ENCODE assay signal across 1 cellular context in the genomic region with DNA sequence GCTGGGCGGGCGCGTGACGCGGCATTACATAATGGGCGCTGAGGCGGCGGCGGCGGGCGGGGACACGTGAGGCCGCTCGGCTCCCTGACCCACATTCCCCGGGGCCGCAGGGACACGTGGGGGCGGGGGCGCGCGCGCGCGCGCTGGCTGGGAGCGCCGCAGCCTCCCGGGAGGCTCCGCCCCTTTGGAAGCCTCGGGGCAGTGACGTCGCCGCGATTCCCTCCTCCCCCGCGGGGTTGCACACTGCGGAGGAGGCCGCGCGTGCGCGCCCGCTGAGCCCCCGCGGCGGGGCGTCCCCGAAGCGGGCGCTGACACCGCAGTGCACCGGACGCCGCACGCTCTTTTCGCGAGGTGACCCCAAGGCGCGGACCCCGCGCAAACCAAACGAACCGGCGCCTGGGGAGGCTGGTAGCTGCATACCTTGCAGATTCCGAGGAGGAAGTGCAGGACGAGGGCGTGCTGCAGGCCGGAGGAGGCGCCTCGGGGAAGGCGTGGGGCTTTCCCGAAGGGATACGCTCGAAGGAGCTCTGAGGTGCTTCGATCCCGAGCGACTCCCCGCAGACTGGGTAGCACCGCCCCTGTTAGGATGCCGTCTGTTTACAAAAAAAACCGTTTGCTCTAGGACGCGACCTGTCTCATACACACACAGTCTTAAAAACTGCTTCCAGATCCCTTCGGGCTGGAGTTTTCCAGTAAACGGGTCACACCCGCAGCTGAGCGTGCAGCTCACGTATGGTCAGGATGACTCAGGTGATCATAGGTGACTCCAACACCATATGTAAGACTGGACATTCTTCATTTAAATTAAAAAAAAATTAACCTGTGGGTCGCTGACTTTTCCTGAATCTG.
A peak's percentile ranks its signal among the peaks of the same experiment; 100 is the strongest.
TF ChIP-seq lines count a peak whose summit lies in the region.

No MANE protein-coding gene starts in this region.

TF ChIP-seq in K562, 482 proteins besides CTCF, POLR2A, EP300 and RAD21 (continued from another document and continues in another):
- TF ChIP-seq GTF2B (IDR thresholded peaks at IDR 0.05; ENCODE audit: extremely low read depth, insufficient read length) (no peak), ZNF134 (CRISPR knock-in tag; conservative IDR thresholded peaks at IDR 0.05) (no peak), ZNF398 (CRISPR knock-in tag; IDR thresholded peaks at IDR 0.05) (no peak), SMAD3 (CRISPR knock-in tag; conservative IDR thresholded peaks at IDR 0.05) (no peak), FUS (optimal IDR thresholded peaks at IDR 0.05; ENCODE audit: low read depth, low read length) (peak; percentile 30), E2F8 (IDR thresholded peaks at IDR 0.05; ENCODE audit: low read depth, partially characterized antibody) (peak; percentile 53), SMAD2 (IDR thresholded peaks at IDR 0.05; ENCODE audit: low read depth, low read length) (no peak), SRSF9 (IDR thresholded peaks at IDR 0.05; ENCODE audit: borderline replicate concordance, low read depth, low read length) (no peak), TAF15 (IDR thresholded peaks at IDR 0.05; ENCODE audit: low read depth, low read length) (no peak), ZNF431 (CRISPR knock-in tag; IDR thresholded peaks at IDR 0.05) (peak; percentile 88), PYGO2 (tag; IDR thresholded peaks at IDR 0.05) (no peak), NR4A1 (CRISPR knock-in tag; IDR thresholded peaks at IDR 0.05) (0 out of 2 replicates have a peak, but pooled peaks have one; percentile 24), NR4A1 (tag; IDR thresholded peaks at IDR 0.05) (no peak), MCM5 (IDR thresholded peaks at IDR 0.05; ENCODE audit: low read depth) (no peak), RBM39 (optimal IDR thresholded peaks at IDR 0.05; ENCODE audit: low read depth, low read length) (no peak), ZNF584 (CRISPR knock-in tag; IDR thresholded peaks at IDR 0.05; ENCODE audit: low read depth) (no peak), ZNF586 (CRISPR knock-in tag; conservative IDR thresholded peaks at IDR 0.05) (no peak), BMI1 (IDR thresholded peaks at IDR 0.05; ENCODE audit: low read length) (no peak), XRCC4 (IDR thresholded peaks at IDR 0.05; ENCODE audit: extremely low read depth, insufficient read depth, insufficient read length) (no peak), EP400 (IDR thresholded peaks at IDR 0.05) (peak; percentile 67), ZNF311 (CRISPR knock-in tag; IDR thresholded peaks at IDR 0.05) (no peak), CGGBP1 (CRISPR knock-in tag; IDR thresholded peaks at IDR 0.05) (no peak), SIRT6 (IDR thresholded peaks at IDR 0.05; ENCODE audit: low read depth, low read length) (no peak), SRSF1 (IDR thresholded peaks at IDR 0.05; ENCODE audit: low read depth, low read length) (no peak), NCOA2 (IDR thresholded peaks at IDR 0.05; ENCODE audit: partially characterized antibody in 2 of 2) (no peak), ILK (tag; IDR thresholded peaks at IDR 0.05; ENCODE audit: borderline replicate concordance, low read depth) (no peak), PML (IDR thresholded peaks at IDR 0.05; ENCODE audit: low read length) (0 out of 2 replicates have a peak, but pooled peaks have one; percentile 18), MTA3 (IDR thresholded peaks at IDR 0.05; ENCODE audit: borderline replicate concordance) (peak; percentile 79), RHOXF2B (CRISPR knock-in tag; conservative IDR thresholded peaks at IDR 0.05) (no peak), NEUROD1 (IDR thresholded peaks at IDR 0.05; ENCODE audit: borderline replicate concordance, low read depth, low read length, partially characterized antibody) (no peak), ZNF347 (CRISPR knock-in tag; IDR thresholded peaks at IDR 0.05; ENCODE audit: low read depth) (no peak), TAL1 (IDR thresholded peaks at IDR 0.05) (no peak), PHF8 (IDR thresholded peaks at IDR 0.05; ENCODE audit: borderline replicate concordance, low read length) (peak; percentile 71; the same call in 1 of the 2 replicates), ZNF165 (CRISPR knock-in tag; IDR thresholded peaks at IDR 0.05; ENCODE audit: borderline replicate concordance) (no peak), PHF21A (IDR thresholded peaks at IDR 0.05; ENCODE audit: borderline replicate concordance, low read depth) (no peak), ZNF232 (CRISPR knock-in tag; IDR thresholded peaks at IDR 0.05) (0 out of 2 replicates have a peak, but pooled peaks have one; percentile 56), HEY1 (CRISPR knock-in tag; IDR thresholded peaks at IDR 0.05; ENCODE audit: borderline replicate concordance) (no peak), STAG1 (CRISPR knock-in tag; IDR thresholded peaks at IDR 0.05; ENCODE audit: borderline replicate concordance) (0 out of 2 replicates have a peak, but pooled peaks have one; percentile 17), KAT8 (IDR thresholded peaks at IDR 0.05; ENCODE audit: low read depth) (no peak), NFATC3 (IDR thresholded peaks at IDR 0.05) (no peak), STAT5A (IDR thresholded peaks at IDR 0.05; ENCODE audit: borderline replicate concordance, low read length) (no peak)
- TF ChIP-seq, protein P1, sequence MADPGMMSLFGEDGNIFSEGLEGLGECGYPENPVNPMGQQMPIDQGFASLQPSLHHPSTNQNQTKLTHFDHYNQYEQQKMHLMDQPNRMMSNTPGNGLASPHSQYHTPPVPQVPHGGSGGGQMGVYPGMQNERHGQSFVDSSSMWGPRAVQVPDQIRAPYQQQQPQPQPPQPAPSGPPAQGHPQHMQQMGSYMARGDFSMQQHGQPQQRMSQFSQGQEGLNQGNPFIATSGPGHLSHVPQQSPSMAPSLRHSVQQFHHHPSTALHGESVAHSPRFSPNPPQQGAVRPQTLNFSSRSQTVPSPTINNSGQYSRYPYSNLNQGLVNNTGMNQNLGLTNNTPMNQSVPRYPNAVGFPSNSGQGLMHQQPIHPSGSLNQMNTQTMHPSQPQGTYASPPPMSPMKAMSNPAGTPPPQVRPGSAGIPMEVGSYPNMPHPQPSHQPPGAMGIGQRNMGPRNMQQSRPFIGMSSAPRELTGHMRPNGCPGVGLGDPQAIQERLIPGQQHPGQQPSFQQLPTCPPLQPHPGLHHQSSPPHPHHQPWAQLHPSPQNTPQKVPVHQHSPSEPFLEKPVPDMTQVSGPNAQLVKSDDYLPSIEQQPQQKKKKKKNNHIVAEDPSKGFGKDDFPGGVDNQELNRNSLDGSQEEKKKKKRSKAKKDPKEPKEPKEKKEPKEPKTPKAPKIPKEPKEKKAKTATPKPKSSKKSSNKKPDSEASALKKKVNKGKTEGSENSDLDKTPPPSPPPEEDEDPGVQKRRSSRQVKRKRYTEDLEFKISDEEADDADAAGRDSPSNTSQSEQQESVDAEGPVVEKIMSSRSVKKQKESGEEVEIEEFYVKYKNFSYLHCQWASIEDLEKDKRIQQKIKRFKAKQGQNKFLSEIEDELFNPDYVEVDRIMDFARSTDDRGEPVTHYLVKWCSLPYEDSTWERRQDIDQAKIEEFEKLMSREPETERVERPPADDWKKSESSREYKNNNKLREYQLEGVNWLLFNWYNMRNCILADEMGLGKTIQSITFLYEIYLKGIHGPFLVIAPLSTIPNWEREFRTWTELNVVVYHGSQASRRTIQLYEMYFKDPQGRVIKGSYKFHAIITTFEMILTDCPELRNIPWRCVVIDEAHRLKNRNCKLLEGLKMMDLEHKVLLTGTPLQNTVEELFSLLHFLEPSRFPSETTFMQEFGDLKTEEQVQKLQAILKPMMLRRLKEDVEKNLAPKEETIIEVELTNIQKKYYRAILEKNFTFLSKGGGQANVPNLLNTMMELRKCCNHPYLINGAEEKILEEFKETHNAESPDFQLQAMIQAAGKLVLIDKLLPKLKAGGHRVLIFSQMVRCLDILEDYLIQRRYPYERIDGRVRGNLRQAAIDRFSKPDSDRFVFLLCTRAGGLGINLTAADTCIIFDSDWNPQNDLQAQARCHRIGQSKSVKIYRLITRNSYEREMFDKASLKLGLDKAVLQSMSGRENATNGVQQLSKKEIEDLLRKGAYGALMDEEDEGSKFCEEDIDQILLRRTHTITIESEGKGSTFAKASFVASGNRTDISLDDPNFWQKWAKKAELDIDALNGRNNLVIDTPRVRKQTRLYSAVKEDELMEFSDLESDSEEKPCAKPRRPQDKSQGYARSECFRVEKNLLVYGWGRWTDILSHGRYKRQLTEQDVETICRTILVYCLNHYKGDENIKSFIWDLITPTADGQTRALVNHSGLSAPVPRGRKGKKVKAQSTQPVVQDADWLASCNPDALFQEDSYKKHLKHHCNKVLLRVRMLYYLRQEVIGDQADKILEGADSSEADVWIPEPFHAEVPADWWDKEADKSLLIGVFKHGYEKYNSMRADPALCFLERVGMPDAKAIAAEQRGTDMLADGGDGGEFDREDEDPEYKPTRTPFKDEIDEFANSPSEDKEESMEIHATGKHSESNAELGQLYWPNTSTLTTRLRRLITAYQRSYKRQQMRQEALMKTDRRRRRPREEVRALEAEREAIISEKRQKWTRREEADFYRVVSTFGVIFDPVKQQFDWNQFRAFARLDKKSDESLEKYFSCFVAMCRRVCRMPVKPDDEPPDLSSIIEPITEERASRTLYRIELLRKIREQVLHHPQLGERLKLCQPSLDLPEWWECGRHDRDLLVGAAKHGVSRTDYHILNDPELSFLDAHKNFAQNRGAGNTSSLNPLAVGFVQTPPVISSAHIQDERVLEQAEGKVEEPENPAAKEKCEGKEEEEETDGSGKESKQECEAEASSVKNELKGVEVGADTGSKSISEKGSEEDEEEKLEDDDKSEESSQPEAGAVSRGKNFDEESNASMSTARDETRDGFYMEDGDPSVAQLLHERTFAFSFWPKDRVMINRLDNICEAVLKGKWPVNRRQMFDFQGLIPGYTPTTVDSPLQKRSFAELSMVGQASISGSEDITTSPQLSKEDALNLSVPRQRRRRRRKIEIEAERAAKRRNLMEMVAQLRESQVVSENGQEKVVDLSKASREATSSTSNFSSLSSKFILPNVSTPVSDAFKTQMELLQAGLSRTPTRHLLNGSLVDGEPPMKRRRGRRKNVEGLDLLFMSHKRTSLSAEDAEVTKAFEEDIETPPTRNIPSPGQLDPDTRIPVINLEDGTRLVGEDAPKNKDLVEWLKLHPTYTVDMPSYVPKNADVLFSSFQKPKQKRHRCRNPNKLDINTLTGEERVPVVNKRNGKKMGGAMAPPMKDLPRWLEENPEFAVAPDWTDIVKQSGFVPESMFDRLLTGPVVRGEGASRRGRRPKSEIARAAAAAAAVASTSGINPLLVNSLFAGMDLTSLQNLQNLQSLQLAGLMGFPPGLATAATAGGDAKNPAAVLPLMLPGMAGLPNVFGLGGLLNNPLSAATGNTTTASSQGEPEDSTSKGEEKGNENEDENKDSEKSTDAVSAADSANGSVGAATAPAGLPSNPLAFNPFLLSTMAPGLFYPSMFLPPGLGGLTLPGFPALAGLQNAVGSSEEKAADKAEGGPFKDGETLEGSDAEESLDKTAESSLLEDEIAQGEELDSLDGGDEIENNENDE (IDR thresholded peaks at IDR 0.05; ENCODE audit: low read depth, low read length), result no peak
- TF ChIP-seq, protein P2, sequence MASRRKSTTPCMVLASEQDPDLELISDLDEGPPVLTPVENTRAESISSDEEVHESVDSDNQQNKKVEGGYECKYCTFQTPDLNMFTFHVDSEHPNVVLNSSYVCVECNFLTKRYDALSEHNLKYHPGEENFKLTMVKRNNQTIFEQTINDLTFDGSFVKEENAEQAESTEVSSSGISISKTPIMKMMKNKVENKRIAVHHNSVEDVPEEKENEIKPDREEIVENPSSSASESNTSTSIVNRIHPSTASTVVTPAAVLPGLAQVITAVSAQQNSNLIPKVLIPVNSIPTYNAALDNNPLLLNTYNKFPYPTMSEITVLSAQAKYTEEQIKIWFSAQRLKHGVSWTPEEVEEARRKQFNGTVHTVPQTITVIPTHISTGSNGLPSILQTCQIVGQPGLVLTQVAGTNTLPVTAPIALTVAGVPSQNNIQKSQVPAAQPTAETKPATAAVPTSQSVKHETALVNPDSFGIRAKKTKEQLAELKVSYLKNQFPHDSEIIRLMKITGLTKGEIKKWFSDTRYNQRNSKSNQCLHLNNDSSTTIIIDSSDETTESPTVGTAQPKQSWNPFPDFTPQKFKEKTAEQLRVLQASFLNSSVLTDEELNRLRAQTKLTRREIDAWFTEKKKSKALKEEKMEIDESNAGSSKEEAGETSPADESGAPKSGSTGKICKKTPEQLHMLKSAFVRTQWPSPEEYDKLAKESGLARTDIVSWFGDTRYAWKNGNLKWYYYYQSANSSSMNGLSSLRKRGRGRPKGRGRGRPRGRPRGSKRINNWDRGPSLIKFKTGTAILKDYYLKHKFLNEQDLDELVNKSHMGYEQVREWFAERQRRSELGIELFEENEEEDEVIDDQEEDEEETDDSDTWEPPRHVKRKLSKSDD (conservative IDR thresholded peaks at IDR 0.05; ENCODE audit: low read length), result no peak
